Comparison of ENCODE assay signal across 1 cellular context in the genomic region with DNA sequence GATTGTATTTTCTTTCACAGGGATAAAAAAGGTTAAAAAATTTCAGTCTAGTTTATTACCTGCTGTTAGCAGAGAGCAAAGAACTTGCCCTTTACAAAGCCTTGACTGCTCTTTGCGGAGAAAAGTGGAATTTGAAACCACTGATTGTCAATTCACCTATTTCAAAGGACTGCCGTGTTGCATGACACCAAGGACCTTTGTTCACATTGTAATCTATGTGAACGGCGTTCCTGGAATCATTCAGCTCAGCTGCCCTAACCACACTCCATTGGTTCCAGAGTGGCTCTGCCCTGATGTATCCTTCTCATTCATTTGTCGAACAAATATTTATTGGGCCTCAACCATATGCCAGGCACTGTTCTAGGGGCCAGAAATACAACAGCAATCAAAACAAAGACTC.
TF ChIP-seq lines count a peak whose summit lies in the region.

No MANE protein-coding gene starts in this region.

TF ChIP-seq in HepG2, 621 proteins besides CTCF, POLR2A, EP300 and RAD21 (continued from another document):
- TF ChIP-seq ZNF644 (CRISPR knock-in tag; IDR thresholded peaks at IDR 0.05; ENCODE audit: low read depth): peak; percentile 92
- no peak for TF ChIP-seq PAWR (CRISPR knock-in tag; IDR thresholded peaks at IDR 0.05; ENCODE audit: borderline replicate concordance)
- TF ChIP-seq, protein P1, sequence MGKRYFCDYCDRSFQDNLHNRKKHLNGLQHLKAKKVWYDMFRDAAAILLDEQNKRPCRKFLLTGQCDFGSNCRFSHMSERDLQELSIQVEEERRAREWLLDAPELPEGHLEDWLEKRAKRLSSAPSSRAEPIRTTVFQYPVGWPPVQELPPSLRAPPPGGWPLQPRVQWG (CRISPR knock-in tag; IDR thresholded peaks at IDR 0.05; ENCODE audit: borderline replicate concordance, low read depth): no peak
- no peak for TF ChIP-seq ZKSCAN5 (CRISPR knock-in tag; IDR thresholded peaks at IDR 0.05)
- TF ChIP-seq FOSL2 (CRISPR knock-in tag; IDR thresholded peaks at IDR 0.05): no peak
- TF ChIP-seq, protein P2, sequence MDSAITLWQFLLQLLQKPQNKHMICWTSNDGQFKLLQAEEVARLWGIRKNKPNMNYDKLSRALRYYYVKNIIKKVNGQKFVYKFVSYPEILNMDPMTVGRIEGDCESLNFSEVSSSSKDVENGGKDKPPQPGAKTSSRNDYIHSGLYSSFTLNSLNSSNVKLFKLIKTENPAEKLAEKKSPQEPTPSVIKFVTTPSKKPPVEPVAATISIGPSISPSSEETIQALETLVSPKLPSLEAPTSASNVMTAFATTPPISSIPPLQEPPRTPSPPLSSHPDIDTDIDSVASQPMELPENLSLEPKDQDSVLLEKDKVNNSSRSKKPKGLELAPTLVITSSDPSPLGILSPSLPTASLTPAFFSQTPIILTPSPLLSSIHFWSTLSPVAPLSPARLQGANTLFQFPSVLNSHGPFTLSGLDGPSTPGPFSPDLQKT (CRISPR knock-in tag; IDR thresholded peaks at IDR 0.05; ENCODE audit: borderline replicate concordance): no peak
- TF ChIP-seq ZNF10 (CRISPR knock-in tag; IDR thresholded peaks at IDR 0.05; ENCODE audit: borderline replicate concordance, low read depth): no peak
- TF ChIP-seq ELF1 (CRISPR knock-in tag; IDR thresholded peaks at IDR 0.05): no peak
